24 cellular contexts compared by ENCODE assay signal in the genomic region with DNA sequence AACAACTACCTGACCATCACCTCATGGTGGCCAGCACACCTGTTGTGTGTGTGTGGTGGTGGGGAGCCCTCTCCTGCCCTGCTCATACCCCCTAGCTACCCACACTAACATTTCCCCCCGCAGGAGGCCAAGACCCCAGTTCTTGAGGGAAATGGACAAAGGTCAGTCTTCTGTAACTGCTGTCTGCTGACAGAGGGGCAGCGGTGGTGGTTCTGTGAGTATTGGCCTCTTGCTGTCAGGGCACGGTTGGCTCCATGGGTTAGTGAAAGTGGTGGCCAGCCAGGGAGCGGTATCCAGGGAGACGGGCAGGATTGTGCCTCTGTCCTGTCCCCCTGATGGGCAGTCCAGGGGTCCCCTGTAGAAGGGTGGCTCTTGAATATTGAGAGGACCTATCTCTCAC. TPM values are rescaled to one million over a fixed set of nuclear protein-coding genes. Genes with fewer than 3 reads are reported as not detected.
DNase-seq lines count a peak whose midpoint lies in the region; ATAC-seq and TF ChIP-seq lines count a peak whose summit lies in the region.
"Had no signal": no experiment of that assay in that cellular context is flagged by ENCODE, and none has a peak within 500 bp of the region (broad histone marks: within the 10 kb centered on the region; RNA-seq: fewer than 3 reads in every experiment).

No MANE protein-coding gene starts in this region.

- no TSS peak for BruUV-seq in OCI-LY7 (replicated peaks; lab: Mats Ljungman, UMichigan)

- H4K20me1 ChIP-seq in BLaER1: no peaks in the 10 kb centered on the region
- H4K20me1 ChIP-seq in OCI-LY7 (ENCODE audit: insufficient read depth, low read length): no peaks in the 10 kb centered on the region

- no peaks in the 10 kb centered on the region for H3K27me3 Mint-ChIP-seq in CD4-positive, alpha-beta memory T cell
- H3K27me3 Mint-ChIP-seq in activated CD8-positive, alpha-beta T cell treated with anti-CD3 and anti-CD28 coated beads, Interleukin-2, amount 10 ng/mL, durations not matched to agents 7 days and 5 days (ENCODE audit: low read depth): no peaks in the 10 kb centered on the region
- H3K27me3 Mint-ChIP-seq in naive thymus-derived CD4-positive, alpha-beta T cell: no peaks in the 10 kb centered on the region
- H3K27me3 Mint-ChIP-seq: stimulated activated naive B cell treated with anti-CD40 and anti-IgM and Interleukin-4, amounts not matched to agents 10 μg/mL and 1 μg/mL and 100 μg/mL, for 72 hours had no signal

- H3K4me3 ChIP-seq in BLaER1: no peak overlapping the region
- no peak overlapping the region for H3K4me3 ChIP-seq in CD4-positive, alpha-beta memory T cell (ENCODE audit: low read length in 2 of 2)
- no peak overlapping the region for H3K4me3 ChIP-seq in naive thymus-derived CD4-positive, alpha-beta T cell (ENCODE audit: low read length)
- H3K4me3 ChIP-seq in OCI-LY7 (ENCODE audit: low read depth, low read length, poor library complexity, severe bottlenecking): no peak overlapping the region
- H3K4me3 ChIP-seq: heart left ventricle, SK-N-MC had no signal

- H3K9me2 ChIP-seq in OCI-LY7 (ENCODE audit: insufficient read depth, low read length): no peaks in the 10 kb centered on the region

- no peaks in the 10 kb centered on the region for H3K36me3 ChIP-seq in BLaER1
- H3K36me3 ChIP-seq in CD4-positive, alpha-beta memory T cell (ENCODE audit: insufficient read depth, low read length): no peaks in the 10 kb centered on the region
- no peaks in the 10 kb centered on the region for H3K36me3 ChIP-seq in naive thymus-derived CD4-positive, alpha-beta T cell (ENCODE audit: control insufficient read depth in 2 of 3, insufficient read depth in 3 of 3, low read length in 3 of 3)
- H3K36me3 ChIP-seq in OCI-LY7 (ENCODE audit: insufficient read depth, low read length): no peaks in the 10 kb centered on the region
- H3K36me3 ChIP-seq: heart left ventricle had no signal

- peaks cover 0 to 6% of the 10 kb centered on the region in 2 donors for H3K36me3 Mint-ChIP-seq in CD4-positive, alpha-beta memory T cell
- H3K36me3 Mint-ChIP-seq in activated CD8-positive, alpha-beta T cell treated with anti-CD3 and anti-CD28 coated beads, Interleukin-2, amount 10 ng/mL, durations not matched to agents 7 days and 5 days (ENCODE audit: low read depth): no peaks in the 10 kb centered on the region
- H3K36me3 Mint-ChIP-seq in naive thymus-derived CD4-positive, alpha-beta T cell: peaks cover 0 to 3% (median 0%) of the 10 kb centered on the region in 5 donors

- peak overlapping the region in 1 of 8 donors; percentile 43 for H3K4me3 Mint-ChIP-seq in CD4-positive, alpha-beta memory T cell
- H3K4me3 Mint-ChIP-seq in activated CD8-positive, alpha-beta T cell treated with anti-CD3 and anti-CD28 coated beads, Interleukin-2, amount 10 ng/mL, durations not matched to agents 7 days and 5 days: peak overlapping the region; percentile 4
- H3K4me3 Mint-ChIP-seq in naive thymus-derived CD4-positive, alpha-beta T cell: peak overlapping the region in 1 of 10 donors; percentile 42
- H3K4me3 Mint-ChIP-seq: stimulated activated naive B cell treated with anti-CD40 and anti-IgM and Interleukin-4, amounts not matched to agents 10 μg/mL and 1 μg/mL and 100 μg/mL, for 72 hours had no signal

- CTCF ChIA-PET in CD4-positive, alpha-beta memory T cell (lab: Charles Lee; ENCODE audit: partially characterized antibody): interaction anchor here (2.5 kb wide), 1 partner anchor 45 kb away, joined by 7 read pairs; no protein-coding TSS in a partner anchor
- CTCF ChIA-PET in activated CD8-positive, alpha-beta T cell treated with anti-CD3 and anti-CD28 coated beads, Interleukin-2, amount 10 ng/mL, durations not matched to agents 7 days and 5 days (lab: Charles Lee): no interaction called here
- CTCF ChIA-PET in naive thymus-derived CD4-positive, alpha-beta T cell (lab: Charles Lee): interaction anchor here (0.6 kb wide), 1 partner anchor 51 kb away, joined by 5 read pairs; no protein-coding TSS in a partner anchor
- CTCF ChIA-PET in OCI-LY7 (lab: Charles Lee; ENCODE audit: unreplicated experiment): no interaction called here

- peaks cover 7% of the 10 kb centered on the region for H3K9me3 ChIP-seq in BLaER1
- H3K9me3 ChIP-seq in CD4-positive, alpha-beta memory T cell (ENCODE audit: control insufficient read depth in 1 of 2, low read length in 2 of 2): no peaks in the 10 kb centered on the region
- H3K9me3 ChIP-seq in naive thymus-derived CD4-positive, alpha-beta T cell (ENCODE audit: control insufficient read depth in 2 of 3, low read length in 3 of 3): no peaks in the 10 kb centered on the region
- peaks cover 5% of the 10 kb centered on the region; the same call in 1 of the 2 replicates for H3K9me3 ChIP-seq in OCI-LY7 (ENCODE audit: low read length)

- intact Hi-C loops in CD4-positive, alpha-beta memory T cell (cut with micrococcal nuclease): loop anchor here (5.0 kb wide), 1 partner anchor 1291 kb away; the partner anchor contains the start of gene BANP
- intact Hi-C loops in naive thymus-derived CD4-positive, alpha-beta T cell (cut with micrococcal nuclease): loop anchor here (5.0 to 10.0 kb wide), 4 partner anchors 249 to 789 kb away; partner anchors contain the start of genes ANKRD11 (in 1 of the 2), GALNS (in 1 of the 2), SPATA2L (in 1 of the 2) and TRAPPC2L (in 1 of the 2)
- intact Hi-C loops in OCI-LY7 (cut with micrococcal nuclease; ENCODE audit: unreplicated experiment): no loop called here

- peaks cover 7% of the 10 kb centered on the region; the same call in 1 of the 2 replicates for H3K79me2 ChIP-seq in OCI-LY7 (ENCODE audit: insufficient read depth, low read depth, low read length)
- H3K79me2 ChIP-seq: parathyroid adenoma had no signal

- H3K4me2 ChIP-seq in BLaER1 (peak overlapping the region; percentile 52; the same call in 1 of the 2 replicates), OCI-LY7 (ENCODE audit: low read length) (no peak overlapping the region)

- DNase-seq in CD4-positive, alpha-beta memory T cell: no peak
- DNase-seq in activated CD8-positive, alpha-beta T cell treated with anti-CD3 and anti-CD28 coated beads, Interleukin-2, amount 10 ng/mL, durations not matched to agents 7 days and 5 days: no peak
- DNase-seq in naive thymus-derived CD4-positive, alpha-beta T cell: no peak
- DNase-seq in OCI-LY7 (ENCODE audit: low spot score): no peak
- DNase-seq in occipital lobe (lab: John Stamatoyannopoulos, UW): no peak
- DNase-seq in substantia nigra (lab: John Stamatoyannopoulos, UW): no peak
- DNase-seq: activated CD4-positive, alpha-beta T cell treated with anti-CD3 and anti-CD28 coated beads for 48 hours; effector CD8-positive, alpha-beta T cell; erythroblast; GDM1; heart left ventricle; mesendoderm; NCI-H2171; NCI-H524; right cardiac atrium; stimulated activated CD4-positive, alpha-beta T cell treated with anti-CD3 and anti-CD28 coated beads, Interleukin-4, amount 100 ng/mL, for 1 hour; stimulated activated naive B cell treated with anti-CD40 and anti-IgM and Interleukin-4, amounts not matched to agents 10 μg/mL and 1 μg/mL and 100 μg/mL, for 72 hours had no signal

- no peaks in the 10 kb centered on the region for H3K9me3 Mint-ChIP-seq in CD4-positive, alpha-beta memory T cell
- H3K9me3 Mint-ChIP-seq in activated CD8-positive, alpha-beta T cell treated with anti-CD3 and anti-CD28 coated beads, Interleukin-2, amount 10 ng/mL, durations not matched to agents 7 days and 5 days (ENCODE audit: insufficient read depth): no peaks in the 10 kb centered on the region
- peaks cover 0 to 2% (median 0%) of the 10 kb centered on the region in 11 donors for H3K9me3 Mint-ChIP-seq in naive thymus-derived CD4-positive, alpha-beta T cell
- H3K9me3 Mint-ChIP-seq: activated T-helper 2 cell treated with anti-CD3 and anti-CD28 coated beads, Interferon-gamma antibody, Interleukin-2, Interleukin-4, amounts not matched to agents 10 μg/mL and 5 μg/mL and 100 μg/mL, durations not matched to agents 14 hours and 24 hours and 36 hours; stimulated activated naive B cell treated with anti-CD40 and anti-IgM and Interleukin-4, amounts not matched to agents 10 μg/mL and 1 μg/mL and 100 μg/mL, for 72 hours; T-helper 2 cell treated with Interferon-gamma antibody and Interleukin-4, amounts not matched to agents 5 μg/mL and 100 μg/mL, for 36 hours had no signal

- no peaks in the 10 kb centered on the region for H3K27me3 ChIP-seq in BLaER1
- H3K27me3 ChIP-seq in CD4-positive, alpha-beta memory T cell (ENCODE audit: insufficient read depth, low read length): no peaks in the 10 kb centered on the region
- no peaks in the 10 kb centered on the region for H3K27me3 ChIP-seq in naive thymus-derived CD4-positive, alpha-beta T cell (ENCODE audit: control insufficient read depth in 2 of 2, insufficient read depth in 2 of 2, low read length in 2 of 2)

- no peak overlapping the region for H2AFZ ChIP-seq in OCI-LY7 (ENCODE audit: low read length)
- H2AFZ ChIP-seq: parathyroid adenoma had no signal

- no peak overlapping the region for H3K9ac ChIP-seq in BLaER1
- H3K9ac ChIP-seq: parathyroid adenoma had no signal

- ATAC-seq in activated CD8-positive, alpha-beta T cell treated with anti-CD3 and anti-CD28 coated beads, Interleukin-2, amount 10 ng/mL, durations not matched to agents 7 days and 5 days: no peak
- no peak for ATAC-seq in naive thymus-derived CD4-positive, alpha-beta T cell
- ATAC-seq: heart left ventricle; right cardiac atrium; stimulated activated naive B cell treated with anti-CD40 and anti-IgM and Interleukin-4, amounts not matched to agents 10 μg/mL and 1 μg/mL and 100 μg/mL, for 72 hours had no signal

- peak overlapping the region; percentile 36 to 94 (median 79) for H3K27ac Mint-ChIP-seq in CD4-positive, alpha-beta memory T cell
- H3K27ac Mint-ChIP-seq in activated CD8-positive, alpha-beta T cell treated with anti-CD3 and anti-CD28 coated beads, Interleukin-2, amount 10 ng/mL, durations not matched to agents 7 days and 5 days: no peak overlapping the region
- H3K27ac Mint-ChIP-seq in naive thymus-derived CD4-positive, alpha-beta T cell: peak overlapping the region in 8 of 9 donors; percentile 3 to 94 (median 82)
- H3K27ac Mint-ChIP-seq: activated T-helper 2 cell treated with anti-CD3 and anti-CD28 coated beads, Interferon-gamma antibody, Interleukin-2, Interleukin-4, amounts not matched to agents 10 μg/mL and 5 μg/mL and 100 μg/mL, durations not matched to agents 14 hours and 24 hours and 36 hours; stimulated activated naive B cell treated with anti-CD40 and anti-IgM and Interleukin-4, amounts not matched to agents 10 μg/mL and 1 μg/mL and 100 μg/mL, for 72 hours had no signal

- peak overlapping the region; percentile 52 for H3K27ac ChIP-seq in BLaER1
- H3K27ac ChIP-seq in CD4-positive, alpha-beta memory T cell (ENCODE audit: low read depth, low read length): no peak overlapping the region
- H3K27ac ChIP-seq in naive thymus-derived CD4-positive, alpha-beta T cell (ENCODE audit: low read depth, low read length): peak overlapping the region; percentile 30
- no peak overlapping the region for H3K27ac ChIP-seq in OCI-LY7 (ENCODE audit: low read depth, low read length, poor library complexity, severe bottlenecking)
- no peak overlapping the region for H3K27ac ChIP-seq in substantia nigra (ENCODE audit: low read depth, low read length, poor library complexity, severe bottlenecking)
- H3K27ac ChIP-seq: heart left ventricle, parathyroid adenoma, SK-N-MC had no signal

- TF ChIP-seq CTCF in OCI-LY7 (conservative IDR thresholded peaks at IDR 0.05; ENCODE audit: low read length): no peak

- H3K4me1 ChIP-seq in BLaER1: peaks cover 43% of the 10 kb centered on the region
- peaks cover 23% of the 10 kb centered on the region for H3K4me1 ChIP-seq in CD4-positive, alpha-beta memory T cell (ENCODE audit: insufficient read depth, low read length)
- H3K4me1 ChIP-seq in naive thymus-derived CD4-positive, alpha-beta T cell (ENCODE audit: control insufficient read depth in 2 of 2, insufficient read depth in 2 of 2, low read length in 2 of 2): peaks cover 5 to 10% of the 10 kb centered on the region in 2 donors
- peaks cover 16% of the 10 kb centered on the region for H3K4me1 ChIP-seq in OCI-LY7 (ENCODE audit: insufficient read depth, low read length, poor library complexity, severe bottlenecking)
- H3K4me1 ChIP-seq: parathyroid adenoma had no signal

- POLR2A ChIA-PET in CD4-positive, alpha-beta memory T cell (lab: Charles Lee; ENCODE audit: partially characterized antibody): interaction anchor here (0.8 kb wide), 1 partner anchor 318 kb away, joined by 3 read pairs; no protein-coding TSS in a partner anchor
- POLR2A ChIA-PET in activated CD8-positive, alpha-beta T cell treated with anti-CD3 and anti-CD28 coated beads, Interleukin-2, amount 10 ng/mL, durations not matched to agents 7 days and 5 days (lab: Charles Lee): no interaction called here
- POLR2A ChIA-PET in naive thymus-derived CD4-positive, alpha-beta T cell (lab: Charles Lee): no interaction called here
- POLR2A ChIA-PET in OCI-LY7 (lab: Charles Lee): no interaction called here

- peaks cover 8 to 38% (median 20%) of the 10 kb centered on the region in 4 donors for H3K4me1 Mint-ChIP-seq in CD4-positive, alpha-beta memory T cell
- H3K4me1 Mint-ChIP-seq in activated CD8-positive, alpha-beta T cell treated with anti-CD3 and anti-CD28 coated beads, Interleukin-2, amount 10 ng/mL, durations not matched to agents 7 days and 5 days (ENCODE audit: low read depth): peaks cover 26% of the 10 kb centered on the region
- peaks cover 0 to 39% (median 18%) of the 10 kb centered on the region in 7 donors for H3K4me1 Mint-ChIP-seq in naive thymus-derived CD4-positive, alpha-beta T cell

RNA-seq across cellular contexts. Expression of gene ZNF778, which starts 26.2 kb away (rescaled TPM):
- total RNA-seq in CD4-positive, alpha-beta memory T cell: 10 to 100 TPM; 13.1 to 15.9 TPM
- 1 to 10 TPM; 1.0 to 4.4 TPM for polyA plus RNA-seq in CD4-positive, alpha-beta memory T cell
- total RNA-seq in activated CD8-positive, alpha-beta T cell treated with anti-CD3 and anti-CD28 coated beads, Interleukin-2, amount 10 ng/mL, durations not matched to agents 7 days and 5 days: 1 to 10 TPM; 4.9 to 7.4 TPM
- total RNA-seq in naive thymus-derived CD4-positive, alpha-beta T cell: 10 to 100 TPM in 2 of 5 experiments, 1 to 10 TPM in 3; 6.0 to 13.5 (median 6.5) TPM
- 1 to 10 TPM; 4.0 to 6.8 TPM for polyA plus RNA-seq in naive thymus-derived CD4-positive, alpha-beta T cell
- total RNA-seq in OCI-LY7 (2014; rRNA removed; shearing (Covaris generic)): 8.6 and 9.9 TPM in 2 replicates
- total RNA-seq in OCI-LY7 (2022): 8.2 and 9.4 TPM in 2 replicates
- total RNA-seq in occipital lobe: 17.3 TPM

RNA-seq across cellular contexts. Expression of gene SLC22A31, which starts 43.3 kb away (rescaled TPM):
- under 1 TPM in 1 of 2 experiments, not detected in 1; 0.44 TPM for total RNA-seq in CD4-positive, alpha-beta memory T cell
- polyA plus RNA-seq in CD4-positive, alpha-beta memory T cell: under 1 TPM; 0.32 to 0.48 TPM
- total RNA-seq in activated CD8-positive, alpha-beta T cell treated with anti-CD3 and anti-CD28 coated beads, Interleukin-2, amount 10 ng/mL, durations not matched to agents 7 days and 5 days: not detected
- total RNA-seq in naive thymus-derived CD4-positive, alpha-beta T cell: 1 to 10 TPM; 1.1 to 4.4 (median 2.8) TPM
- under 1 TPM; 0.33 to 0.55 TPM for polyA plus RNA-seq in naive thymus-derived CD4-positive, alpha-beta T cell
- not detected in 2 replicates for total RNA-seq in OCI-LY7 (2014; rRNA removed; shearing (Covaris generic))
- total RNA-seq in OCI-LY7 (2022) (not detected in 2 replicates), occipital lobe (not detected)
- total RNA-seq: heart left ventricle, HT1080, temporal lobe had no signal

Comparison
In these comparisons a context has a peak if more than half of its experiments do, and no peak if none do; other contexts are left out.
1. H3K27ac ChIP-seq: peak in BLaER1 (single experiment) and naive thymus-derived CD4-positive, alpha-beta T cell (single experiment); none in CD4-positive, alpha-beta memory T cell (single experiment), OCI-LY7 (single experiment) and substantia nigra (single experiment).
2. CTCF ChIA-PET loops: an anchor here in CD4-positive, alpha-beta memory T cell (2.5 kb wide) and naive thymus-derived CD4-positive, alpha-beta T cell (0.6 kb wide); none called in activated CD8-positive, alpha-beta T cell treated with anti-CD3 and anti-CD28 coated beads, Interleukin-2, amount 10 ng/mL, durations not matched to agents 7 days and 5 days and OCI-LY7.